ENCODE assay signal across 8 cellular contexts in the genomic region with DNA sequence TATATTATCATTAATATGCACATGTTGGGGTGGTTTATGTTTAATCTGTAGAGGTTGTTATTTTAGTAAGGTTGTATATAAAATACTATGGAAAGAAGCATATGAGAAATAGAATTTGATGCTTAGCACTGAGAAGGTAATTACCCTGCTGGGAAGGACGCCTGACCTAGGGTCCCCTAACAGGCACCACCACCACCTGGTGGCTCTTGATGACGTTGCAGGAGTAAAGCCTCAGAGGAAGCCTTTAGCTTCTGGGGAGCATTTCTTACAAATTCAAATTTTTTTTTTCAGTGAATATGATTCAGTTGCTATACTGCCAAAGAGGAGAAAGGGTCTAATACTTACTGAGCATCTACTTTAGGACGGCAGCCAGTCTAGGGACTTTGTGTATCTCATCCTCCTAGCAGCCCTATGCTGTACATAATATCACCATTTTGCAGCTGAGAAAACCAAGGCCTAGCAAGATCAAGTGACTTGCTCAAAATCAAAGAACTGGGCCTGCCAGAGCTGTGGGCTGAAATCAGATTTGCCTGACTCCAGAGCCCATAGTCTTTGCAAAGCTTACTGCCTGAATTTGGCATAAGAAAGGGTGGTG.
A peak's percentile ranks its signal among the peaks of the same experiment; 100 is the strongest.
DNase-seq lines count a peak whose midpoint lies in the region; ATAC-seq and TF ChIP-seq lines count a peak whose summit lies in the region.

No MANE protein-coding gene starts in this region.

- H3K27ac ChIP-seq in VCaP (no peak overlapping the region), suprapubic skin (no peak overlapping the region)

- H3K4me3 ChIP-seq in BE2C (ENCODE audit: low read depth, low read length) (no peak overlapping the region), suprapubic skin (no peak overlapping the region)

- H3K9me3 ChIP-seq in BE2C = no peaks in the 10 kb centered on the region
- H3K9me3 ChIP-seq in suprapubic skin = no peaks in the 10 kb centered on the region

- no peak overlapping the region for H3K4me3 Mint-ChIP-seq in mesothelial cell of epicardium

- H3K27me3 ChIP-seq in BE2C = no peaks in the 10 kb centered on the region
- no peaks in the 10 kb centered on the region for H3K27me3 ChIP-seq in suprapubic skin

- no peaks in the 10 kb centered on the region for H3K27me3 Mint-ChIP-seq in mesothelial cell of epicardium (ENCODE audit: low read depth)

- TF ChIP-seq CTCF in BE2C (IDR thresholded peaks at IDR 0.05; ENCODE audit: low read depth, low read length) = peak; percentile 53
- TF ChIP-seq CTCF in VCaP (conservative IDR thresholded peaks at IDR 0.05) = peak; percentile 93
- peak; percentile 42 for TF ChIP-seq CTCF in mesothelial cell of epicardium (IDR thresholded peaks at IDR 0.05; ENCODE audit: unreplicated experiment)
- TF ChIP-seq CTCF in suprapubic skin (IDR thresholded peaks at IDR 0.05) = peak; percentile 65 to 71

- H3K27ac Mint-ChIP-seq in mesothelial cell of epicardium = no peak overlapping the region

- ATAC-seq in GM18868 (IDR thresholded peaks at IDR 0.05; ENCODE audit: unreplicated experiment) = peak; percentile 89
- peak; percentile 77 for ATAC-seq in HG03095 (IDR thresholded peaks at IDR 0.05; ENCODE audit: unreplicated experiment)

- TF ChIP-seq POLR2A in suprapubic skin (IDR thresholded peaks at IDR 0.05) = no peak

- no peaks in the 10 kb centered on the region for H3K4me1 ChIP-seq in BE2C
- H3K4me1 ChIP-seq in suprapubic skin = no peaks in the 10 kb centered on the region

- 8% methylated on average over 3 of the region's 3 CpGs for WGBS in suprapubic skin

- TF ChIP-seq EP300 in suprapubic skin (IDR thresholded peaks at IDR 0.05) = no peak

- no peaks in the 10 kb centered on the region for H3K9me3 Mint-ChIP-seq in mesothelial cell of epicardium

- H3K4me1 Mint-ChIP-seq in mesothelial cell of epicardium = peaks cover 14% of the 10 kb centered on the region

- peak; percentile 22 for DNase-seq in BE2C
- peak; percentile 2 for DNase-seq in NCI-H2081 treated with DMSO at 0.1 percent for 48 hours (lab: John Stamatoyannopoulos, UW)
- DNase-seq in dermis microvascular lymphatic vessel endothelial cell (ENCODE audit: low read depth in 2 of 2) = peak; percentile 1 to 44
- DNase-seq in mesothelial cell of epicardium (ENCODE audit: low spot score in 2 of 2, unreplicated experiment in 2 of 2) = no peak
- DNase-seq in suprapubic skin (ENCODE audit: low spot score in 2 of 2) = no peak

- no peaks in the 10 kb centered on the region for H3K36me3 Mint-ChIP-seq in mesothelial cell of epicardium

- no peaks in the 10 kb centered on the region for H3K36me3 ChIP-seq in BE2C
- H3K36me3 ChIP-seq in suprapubic skin = no peaks in the 10 kb centered on the region

Comparison
In these comparisons a context has a peak if more than half of its experiments do, and no peak if none do; other contexts are left out.
1. DNase-seq: peak in BE2C (single experiment), NCI-H2081 treated with DMSO at 0.1 percent for 48 hours (single experiment) and dermis microvascular lymphatic vessel endothelial cell (2 of 2); none in mesothelial cell of epicardium (0 of 2) and suprapubic skin (0 of 2).
2. CTCF ChIP-seq: peak in every context shown above with its lines; median percentile 93 in VCaP; 68 in suprapubic skin; 53 in BE2C; 42 in mesothelial cell of epicardium.